ENCODE assay signal across 1 cellular context in the genomic region with DNA sequence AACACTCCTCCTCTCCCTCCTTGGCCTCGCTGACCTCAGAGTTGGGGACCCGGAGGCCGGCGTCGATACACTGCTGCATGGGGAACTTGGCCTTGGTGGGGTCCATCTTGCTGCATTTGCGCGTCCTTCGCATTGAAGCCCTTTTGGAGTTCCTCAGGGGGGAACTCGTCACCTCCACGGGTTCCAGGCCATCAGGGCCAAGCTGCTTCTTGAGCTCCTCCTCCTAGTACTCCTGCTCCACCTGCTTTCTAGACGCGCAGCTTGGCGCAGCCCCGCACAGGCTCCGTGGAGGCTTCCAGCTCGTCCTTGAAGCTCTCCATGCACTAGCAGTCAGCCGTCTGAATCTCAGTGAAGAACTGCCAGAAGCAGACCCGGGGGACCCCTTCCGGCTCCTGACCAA. TPM values are rescaled to one million over a fixed set of nuclear protein-coding genes. Genes with fewer than 3 reads are reported as not detected.
"Had no signal": no experiment of that assay in that cellular context is flagged by ENCODE, and none has a peak within 500 bp of the region (broad histone marks: within the 10 kb centered on the region; RNA-seq: fewer than 3 reads in every experiment).

No MANE protein-coding gene starts in this region.

RNA-seq across cellular contexts. Expression of a gene that starts 51.2 kb away (rescaled TPM):
- total RNA-seq: epithelial cell of proximal tubule had no signal
